ENCODE assay signal across 16 cellular contexts in the genomic region with DNA sequence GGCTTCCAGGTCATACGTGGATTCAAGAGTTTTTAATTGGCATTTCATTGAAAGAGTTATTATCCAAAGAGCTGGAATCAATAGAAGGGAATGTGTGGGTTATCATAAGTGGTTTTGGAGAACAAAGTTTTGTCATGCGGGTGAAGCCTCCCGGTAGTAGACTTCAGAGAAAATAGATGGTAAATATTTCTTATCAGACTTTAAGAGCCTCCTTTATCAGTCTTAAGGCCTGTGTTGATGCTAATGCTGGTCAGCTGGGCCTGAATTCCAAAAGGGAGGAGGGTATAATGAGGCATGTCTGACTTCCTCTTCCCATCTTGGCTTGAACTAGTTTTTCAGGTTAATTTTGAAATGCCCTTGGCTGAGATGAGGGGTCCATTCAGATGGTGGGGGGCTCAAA.
"Had no signal": no experiment of that assay in that cellular context is flagged by ENCODE, and none has a peak within 500 bp of the region (broad histone marks: within the 10 kb centered on the region; RNA-seq: fewer than 3 reads in every experiment).

No MANE protein-coding gene starts in this region.

- H3K4me1 Mint-ChIP-seq: activated CD4-positive, alpha-beta T cell treated with anti-CD3 and anti-CD28 coated beads for 36 hours; activated naive CD8-positive, alpha-beta T cell treated with anti-CD3 and anti-CD28 coated beads, Interleukin-2, amount 10 ng/mL, durations not matched to agents 7 days and 5 days; brain; stimulated activated memory B cell treated with anti-CD40 and anti-IgM and Interleukin-4, amounts not matched to agents 10 μg/mL and 1 μg/mL and 100 μg/mL, for 72 hours had no signal

- ATAC-seq: activated CD4-positive, alpha-beta T cell treated with anti-CD3 and anti-CD28 coated beads for 36 hours; left cardiac atrium; natural killer cell treated with Interleukin-12 subunit alpha and Interleukin-12 subunit beta and Interleukin-15 and Interleukin-18, amount 100 ng/mL, for 72 hours; stimulated activated memory B cell treated with anti-CD40 and anti-IgM and Interleukin-4, amounts not matched to agents 10 μg/mL and 1 μg/mL and 100 μg/mL, for 72 hours had no signal

- DNase-seq: activated CD4-positive, alpha-beta T cell treated with anti-CD3 and anti-CD28 coated beads for 36 hours; activated CD4-positive, alpha-beta T cell treated with anti-CD3 and anti-CD28 coated beads, Interleukin-2, amount 50 U/mL, for 48 hours; activated naive CD4-positive, alpha-beta T cell; activated naive CD8-positive, alpha-beta T cell treated with anti-CD3 and anti-CD28 coated beads, Interleukin-2, amount 10 ng/mL, durations not matched to agents 7 days and 5 days; activated T-cell treated with anti-CD3 and anti-CD28 coated beads for 4 hours; cortex of kidney; esophagus squamous epithelium; left cardiac atrium; mesenchymal stem cell; sigmoid colon; stimulated activated CD4-positive, alpha-beta T cell treated with anti-CD3 and anti-CD28 coated beads, Interleukin-4, amount 100 ng/mL, for 4 hours had no signal

- H3K27ac Mint-ChIP-seq: activated CD4-positive, alpha-beta T cell treated with anti-CD3 and anti-CD28 coated beads for 36 hours; activated naive CD8-positive, alpha-beta T cell treated with anti-CD3 and anti-CD28 coated beads, Interleukin-2, amount 10 ng/mL, durations not matched to agents 7 days and 5 days; activated T-helper 1 cell treated with anti-CD3 and anti-CD28 coated beads, Interleukin-12 subunit alpha, Interleukin-12 subunit beta, Interleukin-2, Interleukin-4 antibody, amounts not matched to agents 30 ng/mL and 10 ng/mL and 1 ng/mL, durations not matched to agents 14 hours and 24 hours and 36 hours; brain; natural killer cell treated with Interleukin-12 subunit alpha and Interleukin-12 subunit beta and Interleukin-15 and Interleukin-18, amount 100 ng/mL, for 72 hours; stimulated activated memory B cell treated with anti-CD40 and anti-IgM and Interleukin-4, amounts not matched to agents 10 μg/mL and 1 μg/mL and 100 μg/mL, for 72 hours; T-helper 1 cell treated with Interleukin-12 subunit alpha and Interleukin-12 subunit beta and Interleukin-4 antibody, amounts not matched to agents 30 μg/mL and 1 μg/mL, for 36 hours had no signal

- H3K4me3 Mint-ChIP-seq: activated CD4-positive, alpha-beta T cell treated with anti-CD3 and anti-CD28 coated beads for 36 hours; activated naive CD8-positive, alpha-beta T cell treated with anti-CD3 and anti-CD28 coated beads, Interleukin-2, amount 10 ng/mL, durations not matched to agents 7 days and 5 days; activated T-helper 1 cell treated with anti-CD3 and anti-CD28 coated beads, Interleukin-12 subunit alpha, Interleukin-12 subunit beta, Interleukin-2, Interleukin-4 antibody, amounts not matched to agents 30 ng/mL and 10 ng/mL and 1 ng/mL, durations not matched to agents 14 hours and 24 hours and 36 hours; brain; natural killer cell treated with Interleukin-12 subunit alpha and Interleukin-12 subunit beta and Interleukin-15 and Interleukin-18, amount 100 ng/mL, for 72 hours; stimulated activated memory B cell treated with anti-CD40 and anti-IgM and Interleukin-4, amounts not matched to agents 10 μg/mL and 1 μg/mL and 100 μg/mL, for 72 hours; T-helper 1 cell treated with Interleukin-12 subunit alpha and Interleukin-12 subunit beta and Interleukin-4 antibody, amounts not matched to agents 30 μg/mL and 1 μg/mL, for 36 hours had no signal

- H3K36me3 Mint-ChIP-seq: activated naive CD8-positive, alpha-beta T cell treated with anti-CD3 and anti-CD28 coated beads, Interleukin-2, amount 10 ng/mL, durations not matched to agents 7 days and 5 days; natural killer cell treated with Interleukin-12 subunit alpha and Interleukin-12 subunit beta and Interleukin-15 and Interleukin-18, amount 100 ng/mL, for 72 hours; stimulated activated memory B cell treated with anti-CD40 and anti-IgM and Interleukin-4, amounts not matched to agents 10 μg/mL and 1 μg/mL and 100 μg/mL, for 72 hours had no signal

- H3K9me3 Mint-ChIP-seq: activated naive CD8-positive, alpha-beta T cell treated with anti-CD3 and anti-CD28 coated beads, Interleukin-2, amount 10 ng/mL, durations not matched to agents 7 days and 5 days; activated T-helper 1 cell treated with anti-CD3 and anti-CD28 coated beads, Interleukin-12 subunit alpha, Interleukin-12 subunit beta, Interleukin-2, Interleukin-4 antibody, amounts not matched to agents 30 ng/mL and 10 ng/mL and 1 ng/mL, durations not matched to agents 14 hours and 24 hours and 36 hours; brain; natural killer cell treated with Interleukin-12 subunit alpha and Interleukin-12 subunit beta and Interleukin-15 and Interleukin-18, amount 100 ng/mL, for 72 hours; stimulated activated memory B cell treated with anti-CD40 and anti-IgM and Interleukin-4, amounts not matched to agents 10 μg/mL and 1 μg/mL and 100 μg/mL, for 72 hours; T-helper 1 cell treated with Interleukin-12 subunit alpha and Interleukin-12 subunit beta and Interleukin-4 antibody, amounts not matched to agents 30 μg/mL and 1 μg/mL, for 36 hours had no signal

- H3K27me3 Mint-ChIP-seq: activated CD4-positive, alpha-beta T cell treated with anti-CD3 and anti-CD28 coated beads for 36 hours; activated naive CD8-positive, alpha-beta T cell treated with anti-CD3 and anti-CD28 coated beads, Interleukin-2, amount 10 ng/mL, durations not matched to agents 7 days and 5 days had no signal
